ENCODE assay signal across 9 cellular contexts in the genomic region with DNA sequence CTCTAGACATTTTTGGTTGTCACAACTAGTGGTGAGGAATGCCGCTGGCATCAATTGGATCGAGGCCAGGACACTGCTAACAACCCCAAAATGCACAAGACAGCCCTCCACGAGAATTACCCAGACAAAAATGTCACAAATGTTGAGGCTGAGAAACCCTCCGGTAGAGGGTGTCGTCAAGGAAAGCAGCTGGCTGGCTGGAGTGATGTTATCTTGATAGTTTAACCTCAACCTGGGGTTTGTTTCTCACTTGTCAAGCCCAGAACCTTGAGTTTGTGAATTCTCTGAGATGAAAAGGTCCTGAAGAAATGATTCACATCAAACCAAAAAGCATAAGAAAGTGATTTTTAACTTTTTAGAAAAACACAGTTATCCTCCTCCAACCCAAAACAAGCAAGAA. TPM values are rescaled to one million over a fixed set of nuclear protein-coding genes. Genes with fewer than 3 reads are reported as not detected.
DNase-seq lines count a peak whose midpoint lies in the region; ATAC-seq and TF ChIP-seq lines count a peak whose summit lies in the region.
"Had no signal": no experiment of that assay in that cellular context is flagged by ENCODE, and none has a peak within 500 bp of the region (broad histone marks: within the 10 kb centered on the region; RNA-seq: fewer than 3 reads in every experiment).

No MANE protein-coding gene starts in this region.

- H3K4me1 ChIP-seq in OCI-LY3 (ENCODE audit: low read length), result peaks cover 91% of the 10 kb centered on the region
- peaks cover 0 to 66% (median 17%) of the 10 kb centered on the region in 9 donors for H3K4me1 ChIP-seq in heart right ventricle
- H3K4me1 ChIP-seq: SJSA1 had no signal

- peak overlapping the region; percentile 76 for H3K4me2 ChIP-seq in OCI-LY3 (ENCODE audit: low read length)

- H3K9me3 Mint-ChIP-seq in activated naive CD4-positive, alpha-beta T cell treated with anti-CD3 and anti-CD28 coated beads, Interleukin-2, amount 50 U/mL, for 24 hours, result no peaks in the 10 kb centered on the region

- DNase-seq in GM12864 (ENCODE audit: low read depth), result no peak
- peak; percentile 7 for DNase-seq in pons (ENCODE audit: low spot score)
- no peak for DNase-seq in WERI-Rb-1
- DNase-seq in heart right ventricle, result no peak
- DNase-seq in NCI-H128 (lab: John Stamatoyannopoulos, UW; ENCODE audit: unreplicated experiment), result no peak

- H3K27me3 ChIP-seq in OCI-LY3 (ENCODE audit: low read depth, low read length) (no peaks in the 10 kb centered on the region), WERI-Rb-1 (ENCODE audit: insufficient read depth, low read depth, severe bottlenecking) (no peaks in the 10 kb centered on the region), heart right ventricle (peaks cover 0 to 8% (median 0%) of the 10 kb centered on the region in 7 donors)
- H3K27me3 ChIP-seq: SJSA1 had no signal

- peaks cover 86% of the 10 kb centered on the region for H3K4me1 Mint-ChIP-seq in activated naive CD4-positive, alpha-beta T cell treated with anti-CD3 and anti-CD28 coated beads, Interleukin-2, amount 50 U/mL, for 24 hours

- H3K36me3 ChIP-seq in OCI-LY3 (replicated peaks; ENCODE audit: low read depth, low read length) (no peaks in the 10 kb centered on the region), WERI-Rb-1 (no peaks in the 10 kb centered on the region), heart right ventricle (no peaks in the 10 kb centered on the region)
- H3K36me3 ChIP-seq: SJSA1 had no signal

- TF ChIP-seq CTCF in GM12864 (IDR thresholded peaks at IDR 0.05; ENCODE audit: low read depth, low read length, missing control alignments) (peak; percentile 38), OCI-LY3 (IDR thresholded peaks at IDR 0.05; ENCODE audit: low read depth, low read length) (peak; percentile 56), WERI-Rb-1 (IDR thresholded peaks at IDR 0.05; ENCODE audit: low read depth, low read length) (no peak), heart right ventricle (IDR thresholded peaks at IDR 0.05) (peak in 1 of 9 donors; percentile 40)

- H3K9me3 ChIP-seq in OCI-LY3 (ENCODE audit: insufficient read depth, low read length), result no peaks in the 10 kb centered on the region
- no peaks in the 10 kb centered on the region for H3K9me3 ChIP-seq in WERI-Rb-1 (ENCODE audit: severe bottlenecking)
- H3K9me3 ChIP-seq in heart right ventricle, result no peaks in the 10 kb centered on the region
- H3K9me3 ChIP-seq: SJSA1 had no signal

- intact Hi-C loops in heart right ventricle (cut with DNase I), result loop anchor here in 3 of 10 donors (2.0 to 10.0 kb wide), 3 partner anchors 94 to 104 kb away; no protein-coding TSS in a partner anchor

- H3K9ac ChIP-seq in OCI-LY3 (ENCODE audit: low read length), result peak overlapping the region; percentile 85

- H3K4me3 ChIP-seq in GM12864 (ENCODE audit: low read depth, low read length) (no peak overlapping the region), OCI-LY3 (ENCODE audit: low read length) (peak overlapping the region; percentile 57), WERI-Rb-1 (ENCODE audit: low read depth, low read length) (no peak overlapping the region), heart right ventricle (peak overlapping the region in 1 of 10 donors; percentile 3)
- H3K4me3 ChIP-seq: SJSA1 had no signal

- H3K4me3 Mint-ChIP-seq in activated naive CD4-positive, alpha-beta T cell treated with anti-CD3 and anti-CD28 coated beads, Interleukin-2, amount 50 U/mL, for 24 hours, result peak overlapping the region; percentile 77

- no peaks in the 10 kb centered on the region for H3K36me3 Mint-ChIP-seq in activated naive CD4-positive, alpha-beta T cell treated with anti-CD3 and anti-CD28 coated beads, Interleukin-2, amount 50 U/mL, for 24 hours

- H4K20me1 ChIP-seq in OCI-LY3 (ENCODE audit: insufficient read depth, low read length), result no peaks in the 10 kb centered on the region

- H3K27me3 Mint-ChIP-seq in activated naive CD4-positive, alpha-beta T cell treated with anti-CD3 and anti-CD28 coated beads, Interleukin-2, amount 50 U/mL, for 24 hours, result no peaks in the 10 kb centered on the region

- no peak overlapping the region for H2AFZ ChIP-seq in OCI-LY3 (ENCODE audit: low read depth, low read length)

- WGBS in heart right ventricle, 2 donors, result 15 to 21% methylated on average over 5 of the region's 5 CpGs

- H3K27ac Mint-ChIP-seq in activated naive CD4-positive, alpha-beta T cell treated with anti-CD3 and anti-CD28 coated beads, Interleukin-2, amount 50 U/mL, for 24 hours, result peak overlapping the region; percentile 13

- H3K27ac ChIP-seq in OCI-LY3 (ENCODE audit: low read length) (peak overlapping the region; percentile 99), WERI-Rb-1 (no peak overlapping the region), heart right ventricle (peak overlapping the region in 1 of 10 donors; percentile 84)
- H3K27ac ChIP-seq: SJSA1 had no signal

- ATAC-seq in HG02938 (IDR thresholded peaks at IDR 0.05; ENCODE audit: unreplicated experiment) (no peak), heart right ventricle (no peak)

- H3K79me2 ChIP-seq in OCI-LY3 (ENCODE audit: low read length), result peaks cover 8% of the 10 kb centered on the region

RNA-seq across cellular contexts. Expression of a gene that starts 21.1 kb away (rescaled TPM):
- under 1 TPM in 3 of 10 donors, not detected in 7; 0.07 to 0.32 (median 0.18) TPM for total RNA-seq in heart right ventricle
- polyA plus RNA-seq in heart right ventricle, result under 1 TPM; 0.03 to 0.22 TPM
- total RNA-seq: SJSA1 had no signal

RNA-seq across cellular contexts. Expression of a gene that starts 35.9 kb away (rescaled TPM):
- 10 to 100 TPM in 2 of 10 donors, 1 to 10 TPM in 8; 2.5 to 29.9 (median 3.8) TPM for total RNA-seq in heart right ventricle
- 1 to 10 TPM; 2.0 to 4.0 TPM for polyA plus RNA-seq in heart right ventricle
- total RNA-seq: SJSA1 had no signal
